ENCODE assay signal across 23 cellular contexts in the genomic region with DNA sequence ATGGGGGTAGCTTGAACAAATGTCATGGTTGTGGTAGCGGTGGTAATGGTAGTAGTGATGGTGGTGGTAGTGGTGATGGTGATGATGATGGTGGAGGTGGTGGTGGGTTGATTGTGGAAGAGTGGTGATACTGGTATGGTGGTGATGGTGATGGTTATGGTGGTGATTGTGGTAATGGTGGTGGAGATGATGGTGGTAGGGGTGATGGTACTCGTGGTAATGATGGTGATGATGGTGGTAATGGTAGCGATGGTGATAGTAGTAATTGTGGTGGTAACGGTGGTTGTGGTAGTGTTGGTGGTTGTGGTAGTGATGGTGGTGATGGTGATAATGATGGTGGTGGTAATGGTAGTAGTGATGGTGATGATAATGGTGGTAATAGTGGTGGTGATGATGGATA.
"Had no signal": no experiment of that assay in that cellular context is flagged by ENCODE, and none has a peak within 500 bp of the region (broad histone marks: within the 10 kb centered on the region; RNA-seq: fewer than 3 reads in every experiment).

No MANE protein-coding gene starts in this region.

- H3K27ac ChIP-seq: colonic mucosa, heart left ventricle, neural progenitor cell, pancreas, suprapubic skin, thyroid gland, upper lobe of right lung had no signal

- H3K4me1 Mint-ChIP-seq: neural progenitor cell had no signal

- H2AFZ ChIP-seq: neural progenitor cell had no signal

- H3K4me2 ChIP-seq: neural progenitor cell, smooth muscle cell had no signal

- H3K27ac Mint-ChIP-seq: endodermal cell, neural progenitor cell, progenitor cell of endocrine pancreas had no signal

- H3K27me3 ChIP-seq: colonic mucosa, heart left ventricle, neural progenitor cell, pancreas, thyroid gland, upper lobe of right lung had no signal

- ATAC-seq: heart left ventricle; left colon; left ventricle myocardium superior; natural killer cell treated with Interleukin-12 subunit alpha and Interleukin-12 subunit beta and Interleukin-15 and Interleukin-18, amount 100 ng/mL, for 72 hours; pancreas; right cardiac atrium; stimulated activated naive CD8-positive, alpha-beta T cell treated with anti-CD3 and anti-CD28 coated beads, Interleukin-15, Interleukin-2, amounts not matched to agents 100 U/mL and 50 U/mL, for 24 hours; upper lobe of right lung had no signal

- H3K36me3 ChIP-seq: colonic mucosa, heart left ventricle, neural progenitor cell, pancreas, suprapubic skin, thyroid gland, upper lobe of right lung had no signal

- DNase-seq: colonic mucosa; effector CD4-positive, alpha-beta T cell; endodermal cell; heart left ventricle; hippocampal formation; left colon; left ventricle myocardium superior; mesenchymal stem cell; midbrain; nucleus accumbens; pancreas; right cardiac atrium; stimulated activated CD4-positive, alpha-beta T cell treated with anti-CD3 and anti-CD28 coated beads, Interleukin-2, amount 100 ng/mL, for 48 hours; stimulated activated naive CD8-positive, alpha-beta T cell treated with anti-CD3 and anti-CD28 coated beads, Interleukin-15, Interleukin-2, amounts not matched to agents 100 U/mL and 50 U/mL, for 24 hours; thyroid gland; upper lobe of right lung had no signal

- H3K9ac ChIP-seq: neural progenitor cell had no signal

- H3K4me3 Mint-ChIP-seq: endodermal cell; natural killer cell treated with Interleukin-12 subunit alpha and Interleukin-12 subunit beta and Interleukin-15 and Interleukin-18, amount 100 ng/mL, for 72 hours; neural progenitor cell had no signal

- H3K4me3 ChIP-seq: colonic mucosa, heart left ventricle, lung, neural progenitor cell, pancreas, smooth muscle cell, suprapubic skin, thyroid gland, upper lobe of right lung had no signal

- H3K4me1 ChIP-seq: colonic mucosa, neural progenitor cell, pancreas, suprapubic skin, thyroid gland, upper lobe of right lung had no signal

- FAIRE-seq: frontal cortex, pancreas had no signal

- H3K9me3 ChIP-seq: colonic mucosa, pancreas, suprapubic skin, thyroid gland, upper lobe of right lung had no signal
